ENCODE assay signal across 8 cellular contexts in genomic region chr18:75211002-75211621, GRCh38. TPM values are rescaled to one million over a fixed set of nuclear protein-coding genes. Genes with fewer than 3 reads are reported as not detected.
DNase-seq lines count a peak whose midpoint lies in the region; ATAC-seq, FAIRE-seq and TF ChIP-seq lines count a peak whose summit lies in the region.

No MANE protein-coding gene starts in this region.

- WGBS in sigmoid colon, 2 donors = 0% methylated on average over 64 of the region's 64 CpGs

- TF ChIP-seq POLR2A in sigmoid colon (IDR thresholded peaks at IDR 0.05) = no peak

- H3K4me3 ChIP-seq in GM08714 (ENCODE audit: low read length) (peak overlapping the region; percentile 71), Karpas-422 (ENCODE audit: low read length) (peak overlapping the region; percentile 72), foreskin fibroblast (ENCODE audit: low read depth in 1 of 2, low read length in 2 of 2) (peak overlapping the region; percentile 75 to 98), sigmoid colon (peak overlapping the region; percentile 72 to 100 (median 86))

- H3K27me3 Mint-ChIP-seq in activated T-cell treated with anti-CD3 and anti-CD28 coated beads, Interleukin-2, amount 50 U/mL, for 4 hours (ENCODE audit: low read depth) = no peaks in the 10 kb centered on the region

- H4K20me1 ChIP-seq in Karpas-422 (ENCODE audit: insufficient read depth, low read depth, low read length) = peaks cover 28% of the 10 kb centered on the region

- no peak for TF ChIP-seq EP300 in sigmoid colon (IDR thresholded peaks at IDR 0.05)

- peak; percentile 74 for DNase-seq in Karpas-422
- no peak for DNase-seq in activated T-cell treated with anti-CD3 and anti-CD28 coated beads, Interleukin-2, amount 50 U/mL, for 4 hours
- DNase-seq in foreskin fibroblast = peak in 1 of 2 donors; percentile 32
- no peak for DNase-seq in sigmoid colon
- DNase-seq in RCC 7860 (ENCODE audit: low spot score) = no peak
- no peak for DNase-seq in medulla oblongata (ENCODE audit: extremely low spot score)
- no peak for DNase-seq in left lobe of liver (ENCODE audit: low spot score)

- ATAC-seq in activated T-cell treated with anti-CD3 and anti-CD28 coated beads, Interleukin-2, amount 50 U/mL, for 4 hours = peak in 1 of 2 donors; percentile 6
- no peak for ATAC-seq in left lobe of liver

- H3K4me3 Mint-ChIP-seq in activated T-cell treated with anti-CD3 and anti-CD28 coated beads, Interleukin-2, amount 50 U/mL, for 4 hours = peak overlapping the region; percentile 98

- peak overlapping the region; percentile 91 for H3K4me2 ChIP-seq in Karpas-422 (ENCODE audit: low read depth, low read length, poor library complexity, severe bottlenecking)

- TF ChIP-seq CTCF in foreskin fibroblast (IDR thresholded peaks at IDR 0.05; ENCODE audit: low read depth, low read length) (no peak), sigmoid colon (IDR thresholded peaks at IDR 0.05) (no peak)

- no peaks in the 10 kb centered on the region for H3K79me2 ChIP-seq in Karpas-422 (ENCODE audit: low read length)

- H3K9ac ChIP-seq in Karpas-422 (ENCODE audit: low read length) = peak overlapping the region; percentile 82

- intact Hi-C loops in sigmoid colon (cut with DNase I) = loop anchor here (5.0 kb wide), 3 partner anchors 36 to 1141 kb away; no protein-coding TSS in a partner anchor

- H3K27me3 ChIP-seq in Karpas-422 (ENCODE audit: low read length) = peaks cover 4% of the 10 kb centered on the region; the same call in 1 of the 2 replicates
- H3K27me3 ChIP-seq in sigmoid colon = no peaks in the 10 kb centered on the region

- H3K4me1 ChIP-seq in Karpas-422 (ENCODE audit: low read length) (peaks cover 29% of the 10 kb centered on the region), sigmoid colon (peaks cover 0 to 60% (median 48%) of the 10 kb centered on the region in 4 donors)

- no peaks in the 10 kb centered on the region for H3K9me3 Mint-ChIP-seq in activated T-cell treated with anti-CD3 and anti-CD28 coated beads, Interleukin-2, amount 50 U/mL, for 4 hours

- H3K9me2 ChIP-seq in Karpas-422 (replicated peaks; ENCODE audit: insufficient read depth, low read length) = no peaks in the 10 kb centered on the region

- H2AFZ ChIP-seq in Karpas-422 (ENCODE audit: low read length) = peak overlapping the region; percentile 72

- H3K27ac ChIP-seq in Karpas-422 (ENCODE audit: low read length) = no peak overlapping the region
- peak overlapping the region; percentile 98 to 99 (median 98) for H3K27ac ChIP-seq in sigmoid colon

- H3K36me3 ChIP-seq in Karpas-422 (ENCODE audit: insufficient read depth, low read length) (no peaks in the 10 kb centered on the region), sigmoid colon (no peaks in the 10 kb centered on the region)

- H3K9me3 ChIP-seq in Karpas-422 (ENCODE audit: low read length) (no peaks in the 10 kb centered on the region), sigmoid colon (no peaks in the 10 kb centered on the region)

- FAIRE-seq in RCC 7860 (lab: Jason Lieb, UNC) = no peak

- no peaks in the 10 kb centered on the region for H3K36me3 Mint-ChIP-seq in activated T-cell treated with anti-CD3 and anti-CD28 coated beads, Interleukin-2, amount 50 U/mL, for 4 hours (ENCODE audit: insufficient read depth)

- peaks cover 67% of the 10 kb centered on the region for H3K4me1 Mint-ChIP-seq in activated T-cell treated with anti-CD3 and anti-CD28 coated beads, Interleukin-2, amount 50 U/mL, for 4 hours (ENCODE audit: low read depth)

RNA-seq across cellular contexts. Expression of gene TSHZ1, which starts 0.5 kb away (rescaled TPM):
- total RNA-seq in Karpas-422 (2014; rRNA removed; shearing (Covaris generic); ENCODE audit: low replicate concordance) = 4.7 and 5.7 TPM in 2 replicates
- 10 to 100 TPM; 10.8 to 13.6 (median 12.5) TPM for total RNA-seq in activated T-cell treated with anti-CD3 and anti-CD28 coated beads, Interleukin-2, amount 50 U/mL, for 4 hours
- total RNA-seq in sigmoid colon = 10 to 100 TPM; 23.0 to 29.4 (median 27.9) TPM
- 1 to 10 TPM; 7.8 to 9.8 (median 8.8) TPM for polyA plus RNA-seq in sigmoid colon
- 12.1 TPM for total RNA-seq in left lobe of liver

RNA-seq across cellular contexts. Expression of gene PTGR3, which starts 2.2 kb away (rescaled TPM):
- 6.6 and 17.7 TPM in 2 replicates for total RNA-seq in Karpas-422 (2014; rRNA removed; shearing (Covaris generic); ENCODE audit: low replicate concordance)
- total RNA-seq in activated T-cell treated with anti-CD3 and anti-CD28 coated beads, Interleukin-2, amount 50 U/mL, for 4 hours = 10 to 100 TPM in 1 of 3 donors, 1 to 10 TPM in 2; 8.9 to 12.8 (median 9.2) TPM
- 10 to 100 TPM; 24.3 to 33.8 (median 25.4) TPM for total RNA-seq in sigmoid colon
- 10 to 100 TPM; 22.7 to 31.8 (median 29.4) TPM for polyA plus RNA-seq in sigmoid colon
- total RNA-seq in left lobe of liver = 25.4 TPM
